Comparison of ENCODE assay signal across 1 cellular context in the genomic region with DNA sequence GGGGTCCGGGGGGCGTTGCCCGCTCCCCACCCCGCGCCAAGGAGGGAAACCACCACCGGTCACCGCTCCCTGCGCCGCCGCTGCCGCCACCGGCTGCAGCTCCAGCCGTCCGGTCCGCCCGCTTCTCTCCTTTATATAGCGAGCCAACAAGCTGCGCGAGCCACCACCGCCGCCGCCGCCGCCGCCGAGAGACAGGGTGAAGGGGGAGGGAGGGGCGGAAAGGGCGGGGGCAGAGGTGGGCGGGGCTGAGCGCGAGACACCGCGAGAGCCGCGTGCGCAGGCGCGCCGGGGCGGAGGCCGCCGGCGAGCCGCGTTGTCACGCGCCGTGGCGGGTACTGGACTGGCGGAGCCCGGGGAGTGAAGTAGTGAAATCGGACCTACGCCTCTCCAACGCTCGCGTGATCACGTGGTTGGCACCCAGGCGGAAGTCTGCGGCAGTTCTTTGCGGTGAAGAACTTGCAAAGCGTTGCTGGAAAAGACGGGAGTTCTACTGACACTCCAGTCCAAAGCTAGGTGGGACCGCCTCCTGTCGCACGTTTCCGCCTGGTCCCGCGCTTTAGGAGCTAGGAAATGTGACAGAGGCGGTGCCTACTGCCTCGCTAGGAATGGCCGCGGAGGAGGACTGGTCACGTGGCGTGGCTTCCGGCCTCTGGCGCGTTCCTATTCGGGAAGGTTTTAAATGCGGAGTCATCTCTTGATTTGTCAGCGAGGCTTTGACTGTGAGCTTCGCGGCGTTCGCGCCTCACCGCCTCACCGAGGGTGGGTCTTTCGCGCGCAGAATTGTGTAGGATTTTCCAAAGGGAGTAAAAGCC.
TF ChIP-seq lines count a peak whose summit lies in the region.

GTF2A1 (minus strand) TSS at position 193 of the 812 bp plus-strand sequence. CDS start 441 bp downstream, outside the sequence.

TF ChIP-seq in HepG2, 621 proteins besides CTCF, POLR2A, EP300 and RAD21 (continued from another document and continues in another):
- TF ChIP-seq ZNF766 (CRISPR knock-in tag; IDR thresholded peaks at IDR 0.05; ENCODE audit: borderline replicate concordance) (peak; percentile 52; the same call in 1 of the 2 replicates), PBX3 (CRISPR knock-in tag; IDR thresholded peaks at IDR 0.05; ENCODE audit: borderline replicate concordance) (0 out of 2 replicates have a peak, but pooled peaks have one; percentile 17), MAFK (conservative IDR thresholded peaks at IDR 0.05 in 1 of 2, IDR thresholded peaks at IDR 0.05 in 1 of 2; ENCODE audit: low read length in 2 of 2) (peak in 1 of 2 experiments; percentile 17; a peak in 1 of 4 replicates), PAF1 (CRISPR knock-in tag; IDR thresholded peaks at IDR 0.05) (no peak), DPF2 (CRISPR knock-in tag; IDR thresholded peaks at IDR 0.05; ENCODE audit: borderline replicate concordance, low read depth) (no peak), ZFP36 (IDR thresholded peaks at IDR 0.05; ENCODE audit: borderline replicate concordance, low read depth, low read length, partially characterized antibody) (no peak), ZNF678 (CRISPR knock-in tag; IDR thresholded peaks at IDR 0.05) (peak; percentile 77; the same call in 1 of the 2 replicates), ZC3H4 (CRISPR knock-in tag; IDR thresholded peaks at IDR 0.05; ENCODE audit: borderline replicate concordance) (no peak; the same call in 1 of the 2 replicates), MYC (CRISPR knock-in tag; IDR thresholded peaks at IDR 0.05; ENCODE audit: borderline replicate concordance) (peak; percentile 86), SCMH1 (CRISPR knock-in tag; IDR thresholded peaks at IDR 0.05; ENCODE audit: borderline replicate concordance) (no peak), FOXJ3 (CRISPR knock-in tag; IDR thresholded peaks at IDR 0.05; ENCODE audit: borderline replicate concordance) (peak; percentile 36; the same call in 1 of the 2 replicates), HCFC1 (IDR thresholded peaks at IDR 0.05; ENCODE audit: low read depth, low read length) (peak; percentile 70), CC2D1A (CRISPR knock-in tag; IDR thresholded peaks at IDR 0.05) (0 out of 2 replicates have a peak, but pooled peaks have one; percentile 89), CREB3 (CRISPR knock-in tag; IDR thresholded peaks at IDR 0.05) (peak; percentile 62; the same call in 1 of the 2 replicates), AKNA (CRISPR knock-in tag; IDR thresholded peaks at IDR 0.05; ENCODE audit: borderline replicate concordance) (no peak; the same call in 1 of the 2 replicates), MYPOP (CRISPR knock-in tag; IDR thresholded peaks at IDR 0.05) (peak; percentile 30; the same call in 1 of the 2 replicates), ZNF709 (CRISPR knock-in tag; IDR thresholded peaks at IDR 0.05) (peak; percentile 92), ZNF644 (CRISPR knock-in tag; IDR thresholded peaks at IDR 0.05; ENCODE audit: low read depth) (no peak), ZKSCAN8 (CRISPR knock-in tag; IDR thresholded peaks at IDR 0.05; ENCODE audit: borderline replicate concordance) (no peak), EZH2 (conservative IDR thresholded peaks at IDR 0.05; ENCODE audit: low read depth, low read length) (no peak), ZNF292 (CRISPR knock-in tag; IDR thresholded peaks at IDR 0.05; ENCODE audit: borderline replicate concordance, low read depth) (no peak), ZNF704 (CRISPR knock-in tag; IDR thresholded peaks at IDR 0.05; ENCODE audit: borderline replicate concordance) (peak; percentile 76; the same call in 1 of the 2 replicates), SOX6 (IDR thresholded peaks at IDR 0.05) (no peak), SOX6 (CRISPR knock-in tag; IDR thresholded peaks at IDR 0.05) (peak; percentile 58; the same call in 1 of the 2 replicates), NFKB2 (CRISPR knock-in tag; IDR thresholded peaks at IDR 0.05; ENCODE audit: borderline replicate concordance) (peak; percentile 93; the same call in 1 of the 2 replicates), ZNF776 (CRISPR knock-in tag; IDR thresholded peaks at IDR 0.05) (peak; percentile 73), ZNF274 (CRISPR knock-in tag; IDR thresholded peaks at IDR 0.05) (0 out of 2 replicates have a peak, but pooled peaks have one; percentile 23), ZNF101 (CRISPR knock-in tag; IDR thresholded peaks at IDR 0.05; ENCODE audit: borderline replicate concordance, low read depth) (peak; percentile 56; the same call in 1 of the 2 replicates), ATF7 (IDR thresholded peaks at IDR 0.05) (no peak), ATF7 (CRISPR knock-in tag; IDR thresholded peaks at IDR 0.05) (peak; percentile 46), GABPA (IDR thresholded peaks at IDR 0.05; ENCODE audit: low read depth, low read length) (peak; percentile 26), GABPA (CRISPR knock-in tag; IDR thresholded peaks at IDR 0.05; ENCODE audit: low read depth) (peak; percentile 76), ZSCAN12 (CRISPR knock-in tag; IDR thresholded peaks at IDR 0.05) (0 out of 2 replicates have a peak, but pooled peaks have one; percentile 94), ZNF879 (CRISPR knock-in tag; IDR thresholded peaks at IDR 0.05) (peak; percentile 76; the same call in 1 of the 2 replicates), ZNF30 (CRISPR knock-in tag; IDR thresholded peaks at IDR 0.05) (peak; percentile 87; the same call in 1 of the 2 replicates), SIX4 (CRISPR knock-in tag; IDR thresholded peaks at IDR 0.05) (peak; percentile 85), ZNF557 (CRISPR knock-in tag; IDR thresholded peaks at IDR 0.05) (peak; percentile 48; the same call in 1 of the 2 replicates), SAFB2 (CRISPR knock-in tag; IDR thresholded peaks at IDR 0.05; ENCODE audit: borderline replicate concordance, low read depth) (peak; percentile 83; the same call in 1 of the 2 replicates), IRF2 (CRISPR knock-in tag; IDR thresholded peaks at IDR 0.05) (peak; percentile 57; the same call in 1 of the 2 replicates), ZBTB34 (CRISPR knock-in tag; IDR thresholded peaks at IDR 0.05) (0 out of 2 replicates have a peak, but pooled peaks have one; percentile 50), MTF1 (CRISPR knock-in tag; IDR thresholded peaks at IDR 0.05) (peak; percentile 16; the same call in 1 of the 2 replicates), ZNF224 (CRISPR knock-in tag; IDR thresholded peaks at IDR 0.05) (peak; percentile 96)
- TF ChIP-seq, protein P1, sequence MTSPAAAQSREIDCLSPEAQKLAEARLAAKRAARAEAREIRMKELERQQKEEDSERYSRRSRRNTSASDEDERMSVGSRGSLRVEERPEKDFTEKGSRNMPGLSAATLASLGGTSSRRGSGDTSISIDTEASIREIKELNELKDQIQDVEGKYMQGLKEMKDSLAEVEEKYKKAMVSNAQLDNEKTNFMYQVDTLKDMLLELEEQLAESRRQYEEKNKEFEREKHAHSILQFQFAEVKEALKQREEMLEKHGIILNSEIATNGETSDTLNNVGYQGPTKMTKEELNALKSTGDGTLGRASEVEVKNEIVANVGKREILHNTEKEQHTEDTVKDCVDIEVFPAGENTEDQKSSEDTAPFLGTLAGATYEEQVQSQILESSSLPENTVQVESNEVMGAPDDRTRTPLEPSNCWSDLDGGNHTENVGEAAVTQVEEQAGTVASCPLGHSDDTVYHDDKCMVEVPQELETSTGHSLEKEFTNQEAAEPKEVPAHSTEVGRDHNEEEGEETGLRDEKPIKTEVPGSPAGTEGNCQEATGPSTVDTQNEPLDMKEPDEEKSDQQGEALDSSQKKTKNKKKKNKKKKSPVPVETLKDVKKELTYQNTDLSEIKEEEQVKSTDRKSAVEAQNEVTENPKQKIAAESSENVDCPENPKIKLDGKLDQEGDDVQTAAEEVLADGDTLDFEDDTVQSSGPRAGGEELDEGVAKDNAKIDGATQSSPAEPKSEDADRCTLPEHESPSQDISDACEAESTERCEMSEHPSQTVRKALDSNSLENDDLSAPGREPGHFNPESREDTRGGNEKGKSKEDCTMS (CRISPR knock-in tag; conservative IDR thresholded peaks at IDR 0.05), result no peak
- TF ChIP-seq, protein P2, sequence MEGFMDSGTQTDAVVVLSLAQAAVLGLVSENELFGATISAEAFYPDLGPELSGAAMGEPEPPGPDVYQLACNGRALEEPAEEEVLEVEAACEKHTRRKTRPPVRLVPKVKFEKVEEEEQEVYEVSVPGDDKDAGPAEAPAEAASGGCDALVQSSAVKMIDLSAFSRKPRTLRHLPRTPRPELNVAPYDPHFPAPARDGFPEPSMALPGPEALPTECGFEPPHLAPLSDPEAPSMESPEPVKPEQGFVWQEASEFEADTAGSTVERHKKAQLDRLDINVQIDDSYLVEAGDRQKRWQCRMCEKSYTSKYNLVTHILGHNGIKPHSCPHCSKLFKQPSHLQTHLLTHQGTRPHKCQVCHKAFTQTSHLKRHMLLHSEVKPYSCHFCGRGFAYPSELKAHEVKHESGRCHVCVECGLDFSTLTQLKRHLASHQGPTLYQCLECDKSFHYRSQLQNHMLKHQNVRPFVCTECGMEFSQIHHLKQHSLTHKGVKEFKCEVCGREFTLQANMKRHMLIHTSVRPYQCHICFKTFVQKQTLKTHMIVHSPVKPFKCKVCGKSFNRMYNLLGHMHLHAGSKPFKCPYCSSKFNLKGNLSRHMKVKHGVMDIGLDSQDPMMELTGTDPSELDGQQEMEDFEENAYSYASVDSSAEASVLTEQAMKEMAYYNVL (CRISPR knock-in tag; IDR thresholded peaks at IDR 0.05; ENCODE audit: borderline replicate concordance), result no peak
